ENCODE assay signal across 1 cellular context in genomic region chr1:156767101-156767878, GRCh38.
TF ChIP-seq lines count a peak whose summit lies in the region.

A gene with protein sequence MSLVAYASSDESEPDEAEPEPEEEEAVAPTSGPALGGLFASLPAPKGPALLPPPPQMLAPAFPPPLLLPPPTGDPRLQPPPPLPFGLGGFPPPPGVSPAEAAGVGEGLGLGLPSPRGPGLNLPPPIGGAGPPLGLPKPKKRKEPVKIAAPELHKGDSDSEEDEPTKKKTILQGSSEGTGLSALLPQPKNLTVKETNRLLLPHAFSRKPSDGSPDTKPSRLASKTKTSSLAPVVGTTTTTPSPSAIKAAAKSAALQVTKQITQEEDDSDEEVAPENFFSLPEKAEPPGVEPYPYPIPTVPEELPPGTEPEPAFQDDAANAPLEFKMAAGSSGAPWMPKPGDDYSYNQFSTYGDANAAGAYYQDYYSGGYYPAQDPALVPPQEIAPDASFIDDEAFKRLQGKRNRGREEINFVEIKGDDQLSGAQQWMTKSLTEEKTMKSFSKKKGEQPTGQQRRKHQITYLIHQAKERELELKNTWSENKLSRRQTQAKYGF (plus strand): TSS chr1:156767535. CDS start chr1:156767772, 237 bp downstream.

TF ChIP-seq in HEK293, 187 proteins besides CTCF, POLR2A, EP300 and RAD21 (continued from another document and continues in another):
- TF ChIP-seq, protein P1, sequence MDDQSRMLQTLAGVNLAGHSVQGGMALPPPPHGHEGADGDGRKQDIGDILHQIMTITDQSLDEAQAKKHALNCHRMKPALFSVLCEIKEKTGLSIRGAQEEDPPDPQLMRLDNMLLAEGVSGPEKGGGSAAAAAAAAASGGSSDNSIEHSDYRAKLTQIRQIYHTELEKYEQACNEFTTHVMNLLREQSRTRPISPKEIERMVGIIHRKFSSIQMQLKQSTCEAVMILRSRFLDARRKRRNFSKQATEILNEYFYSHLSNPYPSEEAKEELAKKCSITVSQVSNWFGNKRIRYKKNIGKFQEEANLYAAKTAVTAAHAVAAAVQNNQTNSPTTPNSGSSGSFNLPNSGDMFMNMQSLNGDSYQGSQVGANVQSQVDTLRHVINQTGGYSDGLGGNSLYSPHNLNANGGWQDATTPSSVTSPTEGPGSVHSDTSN (CRISPR knock-in tag; IDR thresholded peaks at IDR 0.05), result peak; percentile 71
- TF ChIP-seq ZSCAN4 (tag by site-specific recombination; IDR thresholded peaks at IDR 0.05) (peak; percentile 50; the same call in 1 of the 2 replicates), ZNF664 (tag by site-specific recombination; IDR thresholded peaks at IDR 0.05) (no peak), ZNF221 (tag by site-specific recombination; IDR thresholded peaks at IDR 0.05; ENCODE audit: borderline replicate concordance) (no peak), ZNF548 (tag by site-specific recombination; IDR thresholded peaks at IDR 0.05) (no peak), ZNF433 (tag by site-specific recombination; IDR thresholded peaks at IDR 0.05; ENCODE audit: low read depth) (no peak), ZFP69B (tag by site-specific recombination; IDR thresholded peaks at IDR 0.05) (peak; percentile 80; the same call in 1 of the 2 replicates), OVOL3 (tag by site-specific recombination; IDR thresholded peaks at IDR 0.05) (peak; percentile 72; the same call in 1 of the 2 replicates), ZNF837 (tag by site-specific recombination; IDR thresholded peaks at IDR 0.05) (no peak), HOXD13 (CRISPR knock-in tag; IDR thresholded peaks at IDR 0.05; ENCODE audit: borderline replicate concordance) (no peak), ZNF266 (tag by site-specific recombination; IDR thresholded peaks at IDR 0.05; ENCODE audit: low read depth) (no peak), ZNF311 (tag by site-specific recombination; IDR thresholded peaks at IDR 0.05; ENCODE audit: borderline replicate concordance) (no peak), ZNF658 (tag by site-specific recombination; IDR thresholded peaks at IDR 0.05) (no peak), ZNF610 (tag by site-specific recombination; IDR thresholded peaks at IDR 0.05; ENCODE audit: borderline replicate concordance) (0 out of 2 replicates have a peak, but pooled peaks have one; percentile 36), SP7 (tag by site-specific recombination; IDR thresholded peaks at IDR 0.05) (peak; percentile 57), ZNF423 (tag by site-specific recombination; IDR thresholded peaks at IDR 0.05) (0 out of 2 replicates have a peak, but pooled peaks have one; percentile 78), PRDM10 (tag by site-specific recombination; IDR thresholded peaks at IDR 0.05) (no peak), BCL11B (tag by site-specific recombination; IDR thresholded peaks at IDR 0.05; ENCODE audit: low read depth) (no peak), ZFP41 (tag by site-specific recombination; IDR thresholded peaks at IDR 0.05; ENCODE audit: borderline replicate concordance) (no peak), ZNF391 (tag by site-specific recombination; IDR thresholded peaks at IDR 0.05; ENCODE audit: borderline replicate concordance, low read depth) (no peak; the same call in 1 of the 2 replicates), FEZF1 (tag by site-specific recombination; IDR thresholded peaks at IDR 0.05) (no peak; the same call in 1 of the 2 replicates), ZXDB (tag by site-specific recombination; IDR thresholded peaks at IDR 0.05) (peak; percentile 94), ZBTB8A (tag by site-specific recombination; IDR thresholded peaks at IDR 0.05) (peak; percentile 74), BCL11A (tag by site-specific recombination; IDR thresholded peaks at IDR 0.05; ENCODE audit: low read depth) (no peak), ZNF302 (tag by site-specific recombination; IDR thresholded peaks at IDR 0.05; ENCODE audit: low read depth) (no peak), IKZF3 (tag by site-specific recombination; IDR thresholded peaks at IDR 0.05) (peak; percentile 96), SCRT1 (tag by site-specific recombination; IDR thresholded peaks at IDR 0.05; ENCODE audit: borderline replicate concordance) (no peak), ZNF112 (tag by site-specific recombination; IDR thresholded peaks at IDR 0.05) (no peak), ZNF629 (tag by site-specific recombination; IDR thresholded peaks at IDR 0.05) (peak; percentile 47), ZNF830 (tag by site-specific recombination; IDR thresholded peaks at IDR 0.05; ENCODE audit: low read depth) (no peak), ZIC2 (tag by site-specific recombination; IDR thresholded peaks at IDR 0.05) (no peak), ZNF585B (tag by site-specific recombination; IDR thresholded peaks at IDR 0.05) (no peak), ZNF555 (tag by site-specific recombination; conservative IDR thresholded peaks at IDR 0.05) (no peak), ZNF747 (tag by site-specific recombination; IDR thresholded peaks at IDR 0.05) (no peak), KLF1 (tag by site-specific recombination; IDR thresholded peaks at IDR 0.05) (no peak), SP3 (tag by site-specific recombination; IDR thresholded peaks at IDR 0.05) (peak; percentile 98), ZNF175 (tag by site-specific recombination; IDR thresholded peaks at IDR 0.05) (no peak), ZSCAN23 (tag by site-specific recombination; IDR thresholded peaks at IDR 0.05) (no peak), ELK4 (IDR thresholded peaks at IDR 0.05; ENCODE audit: borderline replicate concordance, low read depth, low read length) (no peak), ZNF138 (tag by site-specific recombination; IDR thresholded peaks at IDR 0.05; ENCODE audit: borderline replicate concordance) (no peak), ZNF174 (tag by site-specific recombination; IDR thresholded peaks at IDR 0.05) (no peak), ZNF214 (tag by site-specific recombination; IDR thresholded peaks at IDR 0.05; ENCODE audit: borderline replicate concordance) (no peak)
- TF ChIP-seq, protein P2, sequence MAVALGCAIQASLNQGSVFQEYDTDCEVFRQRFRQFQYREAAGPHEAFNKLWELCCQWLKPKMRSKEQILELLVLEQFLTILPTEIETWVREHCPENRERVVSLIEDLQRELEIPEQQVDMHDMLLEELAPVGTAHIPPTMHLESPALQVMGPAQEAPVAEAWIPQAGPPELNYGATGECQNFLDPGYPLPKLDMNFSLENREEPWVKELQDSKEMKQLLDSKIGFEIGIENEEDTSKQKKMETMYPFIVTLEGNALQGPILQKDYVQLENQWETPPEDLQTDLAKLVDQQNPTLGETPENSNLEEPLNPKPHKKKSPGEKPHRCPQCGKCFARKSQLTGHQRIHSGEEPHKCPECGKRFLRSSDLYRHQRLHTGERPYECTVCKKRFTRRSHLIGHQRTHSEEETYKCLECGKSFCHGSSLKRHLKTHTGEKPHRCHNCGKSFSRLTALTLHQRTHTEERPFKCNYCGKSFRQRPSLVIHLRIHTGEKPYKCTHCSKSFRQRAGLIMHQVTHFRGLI (tag by site-specific recombination; IDR thresholded peaks at IDR 0.05), result peak; percentile 66; the same call in 1 of the 2 replicates
- TF ChIP-seq, protein P3, sequence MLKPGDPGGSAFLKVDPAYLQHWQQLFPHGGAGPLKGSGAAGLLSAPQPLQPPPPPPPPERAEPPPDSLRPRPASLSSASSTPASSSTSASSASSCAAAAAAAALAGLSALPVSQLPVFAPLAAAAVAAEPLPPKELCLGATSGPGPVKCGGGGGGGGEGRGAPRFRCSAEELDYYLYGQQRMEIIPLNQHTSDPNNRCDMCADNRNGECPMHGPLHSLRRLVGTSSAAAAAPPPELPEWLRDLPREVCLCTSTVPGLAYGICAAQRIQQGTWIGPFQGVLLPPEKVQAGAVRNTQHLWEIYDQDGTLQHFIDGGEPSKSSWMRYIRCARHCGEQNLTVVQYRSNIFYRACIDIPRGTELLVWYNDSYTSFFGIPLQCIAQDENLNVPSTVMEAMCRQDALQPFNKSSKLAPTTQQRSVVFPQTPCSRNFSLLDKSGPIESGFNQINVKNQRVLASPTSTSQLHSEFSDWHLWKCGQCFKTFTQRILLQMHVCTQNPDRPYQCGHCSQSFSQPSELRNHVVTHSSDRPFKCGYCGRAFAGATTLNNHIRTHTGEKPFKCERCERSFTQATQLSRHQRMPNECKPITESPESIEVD (tag by site-specific recombination; IDR thresholded peaks at IDR 0.05), result no peak
- TF ChIP-seq, protein P4, sequence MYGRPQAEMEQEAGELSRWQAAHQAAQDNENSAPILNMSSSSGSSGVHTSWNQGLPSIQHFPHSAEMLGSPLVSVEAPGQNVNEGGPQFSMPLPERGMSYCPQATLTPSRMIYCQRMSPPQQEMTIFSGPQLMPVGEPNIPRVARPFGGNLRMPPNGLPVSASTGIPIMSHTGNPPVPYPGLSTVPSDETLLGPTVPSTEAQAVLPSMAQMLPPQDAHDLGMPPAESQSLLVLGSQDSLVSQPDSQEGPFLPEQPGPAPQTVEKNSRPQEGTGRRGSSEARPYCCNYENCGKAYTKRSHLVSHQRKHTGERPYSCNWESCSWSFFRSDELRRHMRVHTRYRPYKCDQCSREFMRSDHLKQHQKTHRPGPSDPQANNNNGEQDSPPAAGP (tag by site-specific recombination; IDR thresholded peaks at IDR 0.05), result peak; percentile 71; the same call in 1 of the 2 replicates
- TF ChIP-seq, protein P5, sequence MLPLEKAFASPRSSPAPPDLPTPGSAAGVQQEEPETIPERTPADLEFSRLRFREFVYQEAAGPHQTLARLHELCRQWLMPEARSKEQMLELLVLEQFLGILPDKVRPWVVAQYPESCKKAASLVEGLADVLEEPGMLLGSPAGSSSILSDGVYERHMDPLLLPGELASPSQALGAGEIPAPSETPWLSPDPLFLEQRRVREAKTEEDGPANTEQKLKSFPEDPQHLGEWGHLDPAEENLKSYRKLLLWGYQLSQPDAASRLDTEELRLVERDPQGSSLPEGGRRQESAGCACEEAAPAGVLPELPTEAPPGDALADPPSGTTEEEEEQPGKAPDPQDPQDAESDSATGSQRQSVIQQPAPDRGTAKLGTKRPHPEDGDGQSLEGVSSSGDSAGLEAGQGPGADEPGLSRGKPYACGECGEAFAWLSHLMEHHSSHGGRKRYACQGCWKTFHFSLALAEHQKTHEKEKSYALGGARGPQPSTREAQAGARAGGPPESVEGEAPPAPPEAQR (tag by site-specific recombination; IDR thresholded peaks at IDR 0.05), result 0 out of 2 replicates have a peak, but pooled peaks have one; percentile 65
- TF ChIP-seq, protein P6, sequence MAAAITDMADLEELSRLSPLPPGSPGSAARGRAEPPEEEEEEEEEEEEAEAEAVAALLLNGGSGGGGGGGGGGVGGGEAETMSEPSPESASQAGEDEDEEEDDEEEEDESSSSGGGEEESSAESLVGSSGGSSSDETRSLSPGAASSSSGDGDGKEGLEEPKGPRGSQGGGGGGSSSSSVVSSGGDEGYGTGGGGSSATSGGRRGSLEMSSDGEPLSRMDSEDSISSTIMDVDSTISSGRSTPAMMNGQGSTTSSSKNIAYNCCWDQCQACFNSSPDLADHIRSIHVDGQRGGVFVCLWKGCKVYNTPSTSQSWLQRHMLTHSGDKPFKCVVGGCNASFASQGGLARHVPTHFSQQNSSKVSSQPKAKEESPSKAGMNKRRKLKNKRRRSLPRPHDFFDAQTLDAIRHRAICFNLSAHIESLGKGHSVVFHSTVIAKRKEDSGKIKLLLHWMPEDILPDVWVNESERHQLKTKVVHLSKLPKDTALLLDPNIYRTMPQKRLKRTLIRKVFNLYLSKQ (tag by site-specific recombination; IDR thresholded peaks at IDR 0.05; ENCODE audit: borderline replicate concordance), result no peak
- TF ChIP-seq, protein P7, sequence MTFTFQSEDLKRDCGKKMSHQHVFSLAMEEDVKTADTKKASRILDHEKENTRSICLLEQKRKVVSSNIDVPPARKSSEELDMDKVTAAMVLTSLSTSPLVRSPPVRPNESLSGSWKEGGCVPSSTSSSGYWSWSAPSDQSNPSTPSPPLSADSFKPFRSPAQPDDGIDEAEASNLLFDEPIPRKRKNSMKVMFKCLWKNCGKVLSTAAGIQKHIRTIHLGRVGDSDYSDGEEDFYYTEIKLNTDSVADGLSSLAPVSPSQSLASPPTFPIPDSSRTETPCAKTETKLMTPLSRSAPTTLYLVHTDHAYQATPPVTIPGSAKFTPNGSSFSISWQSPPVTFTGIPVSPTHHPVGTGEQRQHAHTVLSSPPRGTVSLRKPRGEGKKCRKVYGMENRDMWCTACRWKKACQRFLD (tag by site-specific recombination; IDR thresholded peaks at IDR 0.05), result no peak
